8 cellular contexts compared by ENCODE assay signal in the genomic region with DNA sequence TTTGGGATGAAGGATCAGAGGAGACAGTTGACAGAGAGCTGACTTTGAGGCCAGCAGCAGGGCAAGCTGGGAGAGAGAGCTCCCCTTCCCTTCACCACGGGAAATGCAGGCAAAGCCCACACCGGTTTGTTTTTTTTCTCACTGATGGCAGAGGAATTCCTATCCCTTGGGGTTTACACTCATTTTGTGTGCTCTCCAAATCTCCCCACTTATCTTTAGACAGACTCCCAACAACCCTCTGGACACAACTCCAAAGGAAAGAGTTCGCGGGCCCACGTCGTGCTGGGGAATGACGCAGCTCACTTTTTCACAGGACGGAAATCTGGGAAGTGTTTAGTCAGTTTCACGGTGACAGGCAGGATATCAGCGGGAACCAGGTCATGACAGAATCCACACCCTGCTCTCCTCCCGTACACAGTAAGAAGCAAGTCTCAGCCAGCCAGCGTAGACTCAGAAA.
DNase-seq lines count a peak whose midpoint lies in the region; ATAC-seq, FAIRE-seq and TF ChIP-seq lines count a peak whose summit lies in the region.

No MANE protein-coding gene starts in this region.

- no peak for TF ChIP-seq CTCF in left lung (IDR thresholded peaks at IDR 0.05)

- peak overlapping the region in 1 of 2 donors; percentile 4 for H3K4me3 ChIP-seq in left lung
- peak overlapping the region; percentile 55 to 69 (median 62) for H3K4me3 ChIP-seq in subcutaneous abdominal adipose tissue (ENCODE audit: low read depth in 1 of 5, low read length in 5 of 5)

- peak overlapping the region; percentile 61 to 62 for H3K27ac ChIP-seq in left lung
- peak overlapping the region; percentile 50 for H3K27ac ChIP-seq in subcutaneous abdominal adipose tissue (ENCODE audit: low read depth, low read length)

- DNase-seq in HT1080 (ENCODE audit: low read depth) (peak; percentile 3), cerebellar cortex (ENCODE audit: low spot score) (peak; percentile 86), left lung (no peak), GM19239 (ENCODE audit: insufficient read length, low spot score) (no peak)
- no peak for DNase-seq in activated CD4-positive, alpha-beta T cell treated with anti-CD3 and anti-CD28 coated beads, Interleukin-2, amount 50 U/mL, for 48 hours

- intact Hi-C loops in left lung (cut with DNase I): loop anchor here in 1 of 2 donors (10.0 kb wide), 1 partner anchor 385 kb away; no protein-coding TSS in a partner anchor

- ATAC-seq in left lung (peak; percentile 69), HG03342 (IDR thresholded peaks at IDR 0.05; ENCODE audit: unreplicated experiment) (no peak), HG03432 (IDR thresholded peaks at IDR 0.05; ENCODE audit: unreplicated experiment) (no peak)

- H3K9ac ChIP-seq in subcutaneous abdominal adipose tissue (ENCODE audit: low read length in 5 of 5): peak overlapping the region; percentile 16 to 63 (median 57)

- H3K36me3 ChIP-seq in left lung (no peaks in the 10 kb centered on the region), subcutaneous abdominal adipose tissue (ENCODE audit: control insufficient read depth in 5 of 5, insufficient read depth in 5 of 5, low read length in 5 of 5) (no peaks in the 10 kb centered on the region)

- H3K27me3 ChIP-seq in left lung: peaks cover 0 to 21% of the 10 kb centered on the region in 2 donors
- no peaks in the 10 kb centered on the region for H3K27me3 ChIP-seq in subcutaneous abdominal adipose tissue (ENCODE audit: control insufficient read depth in 5 of 5, insufficient read depth in 4 of 5, low read length in 5 of 5)

- no peak for FAIRE-seq in GM19239 (lab: Jason Lieb, UNC)

- H3K9me3 ChIP-seq in left lung: no peaks in the 10 kb centered on the region
- no peaks in the 10 kb centered on the region for H3K9me3 ChIP-seq in subcutaneous abdominal adipose tissue (ENCODE audit: control insufficient read depth in 5 of 5, low read length in 5 of 5)

- H3K4me1 ChIP-seq in left lung: peaks cover 0 to 4% of the 10 kb centered on the region in 2 donors
- H3K4me1 ChIP-seq in subcutaneous abdominal adipose tissue (ENCODE audit: control insufficient read depth in 5 of 5, insufficient read depth in 5 of 5, low read length in 5 of 5): peaks cover 4 to 23% (median 18%) of the 10 kb centered on the region in 5 donors

Comparison
In these comparisons a context has a peak if more than half of its experiments do, and no peak if none do; other contexts are left out.
1. DNase-seq: peak in HT1080 (single experiment) and cerebellar cortex (single experiment); none in left lung (0 of 2), activated CD4-positive, alpha-beta T cell treated with anti-CD3 and anti-CD28 coated beads, Interleukin-2, amount 50 U/mL, for 48 hours (0 of 2) and GM19239 (single experiment).